ENCODE assay signal across 8 cellular contexts in the genomic region with DNA sequence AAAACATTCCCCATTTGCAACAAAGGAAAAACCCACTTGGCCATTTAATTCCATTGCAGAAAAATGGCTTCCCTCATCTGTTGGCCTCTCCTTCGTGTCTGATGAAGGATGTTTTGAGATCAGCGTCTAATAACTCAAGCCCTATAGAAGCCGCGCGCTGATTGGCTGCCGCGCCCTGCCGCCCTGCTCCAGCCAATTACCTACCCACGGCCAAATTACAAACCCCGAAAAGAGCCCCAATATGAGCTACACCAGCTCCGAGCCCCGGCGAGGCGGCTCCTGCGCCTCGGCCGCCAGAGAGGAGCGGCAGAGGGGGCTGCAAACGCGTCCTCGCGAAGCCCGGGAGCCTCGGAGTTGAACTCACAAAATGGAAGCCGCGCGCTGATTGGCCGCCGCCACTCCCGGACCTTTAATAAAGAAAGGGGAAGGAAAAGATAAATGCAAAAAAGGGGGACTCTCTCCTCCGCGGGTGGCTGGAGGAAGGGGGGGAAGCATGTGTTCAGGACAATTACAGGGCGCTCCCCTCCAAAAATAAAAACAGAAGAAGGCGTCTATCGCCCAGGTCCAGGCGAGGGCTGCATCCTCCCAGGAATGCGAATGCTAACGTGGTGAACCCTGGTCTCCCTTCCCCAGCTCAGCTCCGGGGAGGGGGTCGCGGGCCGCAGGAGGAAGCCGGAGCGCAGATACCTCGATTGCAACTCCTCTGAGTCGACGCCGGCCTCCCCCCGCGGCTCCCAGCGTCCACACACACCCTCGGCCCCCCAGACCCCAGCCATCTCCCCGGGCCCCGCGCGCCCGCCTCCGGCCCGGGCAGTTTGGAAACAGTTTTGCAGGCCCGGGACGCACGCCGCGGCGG. TPM values are rescaled to one million over a fixed set of nuclear protein-coding genes. Genes with fewer than 3 reads are reported as not detected.
DNase-seq lines count a peak whose midpoint lies in the region; ATAC-seq, FAIRE-seq and TF ChIP-seq lines count a peak whose summit lies in the region.

No MANE protein-coding gene starts in this region.

- H3K27ac Mint-ChIP-seq in astrocyte (ENCODE audit: unreplicated experiment) = peak overlapping the region; percentile 98

- H3K4me3 ChIP-seq in astrocyte (ENCODE audit: insufficient read depth, low read depth, low read length) (peak overlapping the region; percentile 65), right cardiac atrium (ENCODE audit: low read length) (peak overlapping the region; percentile 97), psoas muscle (peak overlapping the region; percentile 86), uterus (peak overlapping the region; percentile 79 to 85)

- H3K4me1 ChIP-seq in astrocyte (ENCODE audit: insufficient read depth, low read length) (peaks cover 53% of the 10 kb centered on the region), right cardiac atrium (ENCODE audit: control insufficient read depth, insufficient read depth, low read length) (peaks cover 11% of the 10 kb centered on the region), psoas muscle (peaks cover 35% of the 10 kb centered on the region), uterus (peaks cover 10 to 25% of the 10 kb centered on the region in 2 donors)

- H3K27me3 ChIP-seq in astrocyte (ENCODE audit: insufficient read depth, low read length) = no peaks in the 10 kb centered on the region
- no peaks in the 10 kb centered on the region for H3K27me3 ChIP-seq in right cardiac atrium (ENCODE audit: control insufficient read depth, insufficient read depth)
- no peaks in the 10 kb centered on the region for H3K27me3 ChIP-seq in psoas muscle (ENCODE audit: insufficient read depth in 3 of 3, low read length in 2 of 3)
- H3K27me3 ChIP-seq in uterus = no peaks in the 10 kb centered on the region

- H3K9me3 ChIP-seq in astrocyte (ENCODE audit: insufficient read depth, low read depth, low read length) (no peaks in the 10 kb centered on the region), right cardiac atrium (ENCODE audit: control insufficient read depth, low read length) (no peaks in the 10 kb centered on the region), psoas muscle (no peaks in the 10 kb centered on the region), uterus (no peaks in the 10 kb centered on the region)

- H2AFZ ChIP-seq in astrocyte (ENCODE audit: low read depth, low read length) = peak overlapping the region; percentile 48

- H3K27me3 Mint-ChIP-seq in astrocyte (ENCODE audit: low read depth, unreplicated experiment) = no peaks in the 10 kb centered on the region

- under 1% methylated on average over 65 of the region's 65 CpGs for WGBS in right cardiac atrium
- WGBS in psoas muscle, 3 donors = 0 to 1% (median 1%) methylated on average over 44 to 65 of the region's 65 CpGs

- peak overlapping the region; percentile 86 for H3K4me3 Mint-ChIP-seq in astrocyte (ENCODE audit: unreplicated experiment)

- DNase-seq in GM12892 (ENCODE audit: insufficient read length) = peak; percentile 77
- peak; percentile 86 for DNase-seq in NCI-H2029 treated with DMSO at 0.1 percent for 48 hours (lab: John Stamatoyannopoulos, UW)
- peak; percentile 81 for DNase-seq in T-helper 9 cell
- DNase-seq in astrocyte (ENCODE audit: low read depth) = peak; percentile 89
- DNase-seq in right cardiac atrium = peak; percentile 89 to 96 (median 96)
- DNase-seq in psoas muscle = peak; percentile 88 to 94
- peak; percentile 89 to 94 for DNase-seq in uterus

- peak; percentile 41 for ATAC-seq in HG02938 (IDR thresholded peaks at IDR 0.05; ENCODE audit: unreplicated experiment)
- ATAC-seq in right cardiac atrium = peak; percentile 45 to 55
- peak; percentile 27 to 59 (median 33) for ATAC-seq in psoas muscle

- H3K9me3 Mint-ChIP-seq in astrocyte (ENCODE audit: unreplicated experiment) = no peaks in the 10 kb centered on the region

- H3K36me3 Mint-ChIP-seq in astrocyte (ENCODE audit: low read depth, unreplicated experiment) = peaks cover 3% of the 10 kb centered on the region

- peak overlapping the region; percentile 91 for H3K4me2 ChIP-seq in astrocyte (ENCODE audit: low read length)

- TF ChIP-seq POLR2A in GM12892 (IDR thresholded peaks at IDR 0.05; ENCODE audit: low read depth, low read length) (peak; percentile 90), uterus (IDR thresholded peaks at IDR 0.05) (peak; percentile 93 to 97)

- peak overlapping the region; percentile 100 for H3K9ac ChIP-seq in astrocyte (ENCODE audit: low read length)

- H3K27ac ChIP-seq in astrocyte (ENCODE audit: low read depth, low read length) (peak overlapping the region; percentile 99), right cardiac atrium (ENCODE audit: low read length) (peak overlapping the region; percentile 99), psoas muscle (peak overlapping the region; percentile 100), uterus (peak overlapping the region; percentile 100)

- intact Hi-C loops in right cardiac atrium (cut with DNase I) (no loop called here), psoas muscle (cut with DNase I) (no loop called here), uterus (cut with DNase I; ENCODE audit: low total_unique reads) (no loop called here)

- H3K4me1 Mint-ChIP-seq in astrocyte (ENCODE audit: low read depth, unreplicated experiment) = peaks cover 17% of the 10 kb centered on the region

- H3K79me2 ChIP-seq in astrocyte (ENCODE audit: insufficient read depth, low read length) = peaks cover 74% of the 10 kb centered on the region

- H4K20me1 ChIP-seq in astrocyte (ENCODE audit: insufficient read depth, low read length) = peaks cover 37% of the 10 kb centered on the region

- no peak for TF ChIP-seq CTCF in astrocyte (IDR thresholded peaks at IDR 0.05; ENCODE audit: insufficient read depth, low read depth, low read length)
- no peak for TF ChIP-seq CTCF in psoas muscle (IDR thresholded peaks at IDR 0.05)
- TF ChIP-seq CTCF in uterus (IDR thresholded peaks at IDR 0.05) = peak in 1 of 4 experiments; percentile 13

- FAIRE-seq in GM12892 (lab: Jason Lieb, UNC) (peak; percentile 92), astrocyte (lab: Jason Lieb, UNC) (no peak)

- H3K36me3 ChIP-seq in astrocyte (ENCODE audit: insufficient read depth, low read length) (peaks cover 5% of the 10 kb centered on the region), psoas muscle (ENCODE audit: insufficient read depth in 1 of 2, low read depth in 1 of 2) (peaks cover 0 to 3% of the 10 kb centered on the region in 2 donors), uterus (no peaks in the 10 kb centered on the region)

RNA-seq across cellular contexts. Expression of gene SETD1B, which starts 0.7 kb away (rescaled TPM):
- polyA plus RNA-seq in GM12892 (2012; ENCODE audit: missing spikeins) = 2.1 TPM
- 20.9 and 24.0 TPM in 2 replicates for total RNA-seq in astrocyte
- 10 to 100 TPM in 3 of 4 donors, 1 to 10 TPM in 1; 9.6 to 14.9 (median 13.0) TPM for total RNA-seq in right cardiac atrium
- polyA plus RNA-seq in right cardiac atrium = 7.6 TPM
- 10 to 100 TPM in 3 of 4 donors, 1 to 10 TPM in 1; 9.2 to 13.0 (median 11.8) TPM for total RNA-seq in psoas muscle
- polyA plus RNA-seq in psoas muscle = 1 to 10 TPM; 2.8 to 7.5 (median 3.0) TPM
- total RNA-seq in uterus = 10 to 100 TPM in 1 of 4 donors, 1 to 10 TPM in 3; 1.3 to 63.6 (median 5.6) TPM

RNA-seq across cellular contexts. Expression of gene RHOF, which starts 9.6 kb away (rescaled TPM):
- polyA plus RNA-seq in GM12892 (2012; ENCODE audit: missing spikeins) = 32.0 TPM
- 28.0 and 31.9 TPM in 2 replicates for total RNA-seq in astrocyte
- 10 to 100 TPM; 15.2 to 23.3 (median 22.0) TPM for total RNA-seq in right cardiac atrium
- 11.2 TPM for polyA plus RNA-seq in right cardiac atrium
- total RNA-seq in psoas muscle = 1 to 10 TPM; 3.3 to 4.8 (median 3.9) TPM
- polyA plus RNA-seq in psoas muscle = 1 to 10 TPM; 1.4 to 4.3 (median 1.6) TPM
- total RNA-seq in uterus = 10 to 100 TPM in 3 of 4 donors, 1 to 10 TPM in 1; 5.1 to 27.6 (median 13.1) TPM

RNA-seq across cellular contexts. Expression of gene HPD, which starts 55.6 kb away (rescaled TPM):
- not detected for polyA plus RNA-seq in GM12892 (2012; ENCODE audit: missing spikeins)
- total RNA-seq in astrocyte = not detected in 2 replicates
- total RNA-seq in right cardiac atrium = 1 to 10 TPM; 1.3 to 5.1 (median 1.4) TPM
- polyA plus RNA-seq in right cardiac atrium = 2.0 TPM
- 1 to 10 TPM; 1.1 to 3.3 (median 3.0) TPM for total RNA-seq in psoas muscle
- polyA plus RNA-seq in psoas muscle = 1 to 10 TPM in 1 of 3 donors, under 1 TPM in 2; 0.67 to 1.6 (median 0.70) TPM
- 1 to 10 TPM in 1 of 4 donors, not detected in 3; 1.9 TPM for total RNA-seq in uterus

Comparison
In these comparisons a context has a peak if more than half of its experiments do, and no peak if none do; other contexts are left out.
1. Peak in every context shown above with its lines: DNase-seq, ATAC-seq, H3K4me3 ChIP-seq and H3K27ac ChIP-seq.